8 cellular contexts compared by ENCODE assay signal in genomic region chr20:57432874-57433491, GRCh38. TPM values are rescaled to one million over a fixed set of nuclear protein-coding genes. Genes with fewer than 3 reads are reported as not detected.
DNase-seq lines count a peak whose midpoint lies in the region; ATAC-seq and TF ChIP-seq lines count a peak whose summit lies in the region.

No MANE protein-coding gene starts in this region.

- no peak overlapping the region for H3K27ac Mint-ChIP-seq in endothelial cell (ENCODE audit: unreplicated experiment)

- no peak overlapping the region for H3K4me3 Mint-ChIP-seq in endothelial cell (ENCODE audit: unreplicated experiment)

- no peaks in the 10 kb centered on the region for H3K36me3 Mint-ChIP-seq in endothelial cell (ENCODE audit: low read depth, unreplicated experiment)

- H3K27me3 Mint-ChIP-seq in endothelial cell (ENCODE audit: unreplicated experiment) = no peaks in the 10 kb centered on the region

- H3K36me3 ChIP-seq in mammary epithelial cell (ENCODE audit: insufficient read depth, low read length) = no peaks in the 10 kb centered on the region

- intact Hi-C loops in mammary epithelial cell (cut with micrococcal nuclease) = no loop called here

- H3K79me2 ChIP-seq in mammary epithelial cell (ENCODE audit: insufficient read depth, low read length) = no peaks in the 10 kb centered on the region

- no peaks in the 10 kb centered on the region for H4K20me1 ChIP-seq in mammary epithelial cell (ENCODE audit: insufficient read depth, low read length)

- no peaks in the 10 kb centered on the region for H3K9me3 Mint-ChIP-seq in endothelial cell (ENCODE audit: unreplicated experiment)

- H3K4me1 ChIP-seq in mammary epithelial cell (ENCODE audit: insufficient read depth, low read length) = peaks cover 21% of the 10 kb centered on the region

- CTCF ChIA-PET in mammary epithelial cell (lab: Charles Lee; ENCODE audit: low non-redundant PET) = no interaction called here

- dilution Hi-C loops in mammary epithelial cell (cut with HindIII; ENCODE audit: low sequenced_read_pairs) = no loop called here

- WGBS in mammary epithelial cell (ENCODE audit: low coverage, missing lambda C conversion rate) = 76% methylated on average over 12 of the region's 13 CpGs

- H3K4me2 ChIP-seq in mammary epithelial cell (ENCODE audit: insufficient read depth, low read depth, low read length) = no peak overlapping the region

- H3K4me3 ChIP-seq in AG10803 (ENCODE audit: low read length) (no peak overlapping the region), mammary epithelial cell (replicated peaks in 1 of 3; ENCODE audit: insufficient read depth in 1 of 3, low read depth in 2 of 3, low read length in 3 of 3) (no peak overlapping the region)

- H3K4me1 Mint-ChIP-seq in endothelial cell (ENCODE audit: unreplicated experiment) = no peaks in the 10 kb centered on the region

- BruUV-seq in mammary epithelial cell (replicated peaks; lab: Mats Ljungman, UMichigan) = no TSS peak

- no peak overlapping the region for H3K9ac ChIP-seq in mammary epithelial cell (ENCODE audit: insufficient read depth, low read length)

- in situ Hi-C loops in mammary epithelial cell (cut with MboI; ENCODE audit: low sequenced_read_pairs in 2 of 2) = no loop called here

- ATAC-seq in GM19455 (IDR thresholded peaks at IDR 0.05; ENCODE audit: unreplicated experiment) = peak; percentile 92
- peak; percentile 86 for ATAC-seq in HG03457 (IDR thresholded peaks at IDR 0.05; ENCODE audit: unreplicated experiment)

- no peak overlapping the region for H3K27ac ChIP-seq in mammary epithelial cell (ENCODE audit: insufficient read depth, low read depth, low read length)

- H3K9me3 ChIP-seq in mammary epithelial cell (replicated peaks; ENCODE audit: insufficient read depth, low read length) = no peaks in the 10 kb centered on the region

- DNase-seq in AG10803 (ENCODE audit: low read depth) (peak; percentile 26), T-helper 22 cell (ENCODE audit: low read depth) (peak; percentile 30), mammary epithelial cell (peak; percentile 21), endothelial cell (ENCODE audit: low spot score) (no peak), GOT3 (lab: John Stamatoyannopoulos, UW) (no peak)
- DNase-seq in stimulated activated CD4-positive, alpha-beta T cell treated with anti-CD3 and anti-CD28 coated beads, Interleukin-15, amount 100 ng/mL, for 24 hours = peak; percentile 78

- no peaks in the 10 kb centered on the region for H3K27me3 ChIP-seq in mammary epithelial cell (ENCODE audit: insufficient read depth, low read length)

- no peak overlapping the region for H2AFZ ChIP-seq in mammary epithelial cell (ENCODE audit: low read depth, low read length)

- TF ChIP-seq CTCF in AG10803 (conservative IDR thresholded peaks at IDR 0.05; ENCODE audit: low read length) (no peak), mammary epithelial cell (conservative IDR thresholded peaks at IDR 0.05 in 1 of 2, IDR thresholded peaks at IDR 0.05 in 1 of 2; ENCODE audit: extremely low read depth in 1 of 2, insufficient read depth in 1 of 2, low read depth in 1 of 2, low read length in 2 of 2) (no peak), endothelial cell (IDR thresholded peaks at IDR 0.05; ENCODE audit: unreplicated experiment) (no peak)

RNA-seq across cellular contexts. Expression of gene RBM38, which starts 41.8 kb away (rescaled TPM):
- 10 to 100 TPM; 16.2 to 21.2 TPM for total RNA-seq in mammary epithelial cell
- 15.4 TPM for polyA plus RNA-seq in mammary epithelial cell
- 5.9 TPM for polyA minus RNA-seq in mammary epithelial cell
- 23.6 TPM for total RNA-seq in endothelial cell (ENCODE audit: unreplicated experiment)

Comparison
In these comparisons a context has a peak if more than half of its experiments do, and no peak if none do; other contexts are left out.
1. DNase-seq: peak in AG10803 (single experiment), T-helper 22 cell (single experiment), mammary epithelial cell (single experiment) and stimulated activated CD4-positive, alpha-beta T cell treated with anti-CD3 and anti-CD28 coated beads, Interleukin-15, amount 100 ng/mL, for 24 hours (single experiment); none in endothelial cell (single experiment) and GOT3 (single experiment).